8 cellular contexts compared by ENCODE assay signal in genomic region chr20:62387993-62388635, GRCh38. TPM values are rescaled to one million over a fixed set of nuclear protein-coding genes. Genes with fewer than 3 reads are reported as not detected.
DNase-seq lines count a peak whose midpoint lies in the region; ATAC-seq, FAIRE-seq and TF ChIP-seq lines count a peak whose summit lies in the region.

No MANE protein-coding gene starts in this region.

- TF ChIP-seq EP300 in H1 (IDR thresholded peaks at IDR 0.05; ENCODE audit: borderline replicate concordance in 1 of 2, low read depth in 2 of 2, low read length in 2 of 2) = no peak

- peaks cover 10% of the 10 kb centered on the region for H3K79me1 ChIP-seq in H1 (ENCODE audit: low read depth, low read length)

- TF ChIP-seq CTCF in DND-41 (IDR thresholded peaks at IDR 0.05; ENCODE audit: borderline replicate concordance, extremely low read depth, low read length, poor library complexity, severe bottlenecking) (no peak), Panc1 (IDR thresholded peaks at IDR 0.05) (no peak), H1 (IDR thresholded peaks at IDR 0.05; ENCODE audit: control extremely low read depth in 1 of 3, insufficient read depth in 1 of 3, low read depth in 1 of 3, low read length in 3 of 3) (no peak), osteoblast (IDR thresholded peaks at IDR 0.05; ENCODE audit: extremely low read depth, low read depth, low read length) (no peak), lower leg skin (IDR thresholded peaks at IDR 0.05) (no peak)

- H3K27ac ChIP-seq in DND-41 (ENCODE audit: low read length) (peak overlapping the region; percentile 87), Panc1 (ENCODE audit: low read length) (peak overlapping the region; percentile 94), H1 (ENCODE audit: low read depth, low read length) (peak overlapping the region; percentile 88; the same call in 1 of the 2 replicates), osteoblast (ENCODE audit: low read depth, low read length) (peak overlapping the region; percentile 67)

- H3K4me1 ChIP-seq in DND-41 (ENCODE audit: insufficient read depth, low read length) (peaks cover 36% of the 10 kb centered on the region), Panc1 (ENCODE audit: control insufficient read depth, insufficient read depth, low read length) (peaks cover 30% of the 10 kb centered on the region), H1 (replicated peaks in 1 of 4; ENCODE audit: control insufficient read depth in 3 of 4, insufficient read depth in 4 of 4, low read length in 3 of 4) (peaks cover 0 to 8% (median 2%) of the 10 kb centered on the region in 4 experiments; a peak in 5 of 7 replicates), osteoblast (ENCODE audit: insufficient read depth, low read length) (peaks cover 19% of the 10 kb centered on the region)

- peaks cover 11% of the 10 kb centered on the region; the same call in 1 of the 2 replicates for H3K23me2 ChIP-seq in H1 (ENCODE audit: low read depth, low read length)

- TF ChIP-seq POLR2A in H1 (IDR thresholded peaks at IDR 0.05; ENCODE audit: control extremely low read depth in 1 of 2, low read depth in 2 of 2, low read length in 2 of 2) (no peak), lower leg skin (IDR thresholded peaks at IDR 0.05) (no peak)

- H2BK120ac ChIP-seq in H1 (replicated peaks; ENCODE audit: low read depth, low read length) = no peak overlapping the region

- FAIRE-seq in H1 (lab: Jason Lieb, UNC) = no peak

- H3K4ac ChIP-seq in H1 (replicated peaks; ENCODE audit: insufficient read length, low read depth, low read length) = no peak overlapping the region

- H4K5ac ChIP-seq in H1 (ENCODE audit: insufficient read length, low read depth, low read length) = no peak overlapping the region

- no peak overlapping the region for H2BK5ac ChIP-seq in H1 (ENCODE audit: low read depth, low read length)

- no peak overlapping the region for H2AK5ac ChIP-seq in H1 (ENCODE audit: low read depth, low read length)

- H3K36me3 ChIP-seq in DND-41 (ENCODE audit: insufficient read depth, low read length) = peaks cover 60% of the 10 kb centered on the region
- H3K36me3 ChIP-seq in Panc1 (ENCODE audit: control insufficient read depth, insufficient read depth, low read length) = peaks cover 14% of the 10 kb centered on the region
- H3K36me3 ChIP-seq in H1 (ENCODE audit: control insufficient read depth in 2 of 4, insufficient read depth in 4 of 4, low read length in 3 of 4) = peaks cover 18 to 24% (median 21%) of the 10 kb centered on the region in 4 experiments
- H3K36me3 ChIP-seq in osteoblast (ENCODE audit: insufficient read depth, low read length) = peaks cover 28% of the 10 kb centered on the region

- WGBS in H1 (ENCODE audit: extremely low coverage in 1 of 2, insufficient coverage in 1 of 2, insufficient read length in 1 of 2, insufficient replicate concordance in 2 of 2, low coverage in 1 of 2, low lambda C conversion rate in 2 of 2, missing lambda C conversion rate in 1 of 2), 2 experiments = 88% methylated on average over 15 of the region's 16 CpGs; no CpG with 5 or more reads in 1 of the 2 experiments
- WGBS in lower leg skin, 2 donors = 63 to 74% methylated on average over 16 of the region's 16 CpGs

- H4K91ac ChIP-seq in H1 (replicated peaks; ENCODE audit: insufficient read length, low read length) = no peak overlapping the region

- H4K8ac ChIP-seq in H1 (ENCODE audit: extremely low read depth, insufficient read depth, low read length) = no peak overlapping the region

- no peak overlapping the region for H2BK12ac ChIP-seq in H1 (ENCODE audit: low read depth, low read length)

- peak overlapping the region; percentile 79 for H3K4me2 ChIP-seq in DND-41 (ENCODE audit: insufficient read depth, low read length)
- peak overlapping the region; percentile 86 to 99 for H3K4me2 ChIP-seq in H1 (ENCODE audit: insufficient read depth in 1 of 2, low read depth in 2 of 2, low read length in 2 of 2)
- H3K4me2 ChIP-seq in osteoblast (ENCODE audit: insufficient read depth, low read length) = peak overlapping the region; percentile 94

- H3K14ac ChIP-seq in H1 (ENCODE audit: insufficient read length) = no peak overlapping the region

- H4K20me1 ChIP-seq in DND-41 (ENCODE audit: insufficient read depth, low read length) (peaks cover 49% of the 10 kb centered on the region), H1 (replicated peaks in 1 of 2; ENCODE audit: control insufficient read depth in 1 of 2, insufficient read depth in 2 of 2, low read length in 2 of 2) (peaks cover 8 to 19% of the 10 kb centered on the region in 2 experiments), osteoblast (ENCODE audit: insufficient read depth, low read length) (peaks cover 33% of the 10 kb centered on the region)

- no peaks in the 10 kb centered on the region for H3K9me3 ChIP-seq in DND-41 (ENCODE audit: insufficient read depth, low read length, severe bottlenecking)
- no peaks in the 10 kb centered on the region for H3K9me3 ChIP-seq in Panc1 (ENCODE audit: control insufficient read depth, insufficient read depth, low read depth, low read length)
- no peaks in the 10 kb centered on the region for H3K9me3 ChIP-seq in H1 (ENCODE audit: insufficient read depth in 2 of 2, low read depth in 1 of 2, low read length in 1 of 2)
- no peaks in the 10 kb centered on the region for H3K9me3 ChIP-seq in osteoblast (ENCODE audit: low read depth, low read length)

- no peak overlapping the region for H2BK20ac ChIP-seq in H1 (ENCODE audit: low read length)

- TF ChIP-seq RAD21 in H1 (IDR thresholded peaks at IDR 0.05 in 1 of 2, conservative IDR thresholded peaks at IDR 0.05 in 1 of 2; ENCODE audit: low read depth in 2 of 2, low read length in 2 of 2) = no peak

- BruUV-seq in Panc1 (replicated peaks; lab: Mats Ljungman, UMichigan) = no TSS peak

- ATAC-seq in DND-41 (ENCODE audit: insufficient read depth, low read depth) (no peak), Panc1 (no peak)

- H2BK15ac ChIP-seq in H1 (ENCODE audit: low read length) = no peak overlapping the region

- CTCF ChIA-PET in Panc1 (lab: Charles Lee) = interaction anchor here (0.6 kb wide), 1 partner anchor 112 kb away, joined by 6 read pairs; no protein-coding TSS in a partner anchor
- CTCF ChIA-PET in H1 (lab: Charles Lee; ENCODE audit: partially characterized antibody) = interaction anchor here (0.8 to 14.1 kb wide), 4 partner anchors 14 to 1037 kb away, joined by 3 to 212 read pairs (median 53); partner anchors contain the start of gene LAMA5

- DNase-seq in DND-41 (no peak), Panc1 (ENCODE audit: low read depth, low spot score) (no peak), H1 (ENCODE audit: low read depth in 1 of 2, low spot score in 2 of 2) (no peak), osteoblast (ENCODE audit: insufficient read length, low spot score, missing footprints) (no peak), lower leg skin (ENCODE audit: low spot score in 2 of 2) (no peak), retina (no peak), NCI-H2171 (lab: John Stamatoyannopoulos, UW) (no peak), epidermal melanocyte (ENCODE audit: insufficient read length, low spot score) (no peak)

- H3K23ac ChIP-seq in H1 (ENCODE audit: insufficient read length) = no peak overlapping the region

- H3K27me3 ChIP-seq in DND-41 (ENCODE audit: insufficient read depth, low read length, poor library complexity) (no peaks in the 10 kb centered on the region), Panc1 (ENCODE audit: control insufficient read depth, insufficient read depth, low read length) (no peaks in the 10 kb centered on the region), H1 (replicated peaks in 1 of 4; ENCODE audit: control insufficient read depth in 3 of 4, extremely low read depth in 1 of 4, insufficient read depth in 3 of 4, low read length in 3 of 4) (no peaks in the 10 kb centered on the region), osteoblast (ENCODE audit: insufficient read depth, low read length) (no peaks in the 10 kb centered on the region)

- no peak overlapping the region for H3K18ac ChIP-seq in H1 (ENCODE audit: extremely low read depth, low read length)

- peak overlapping the region; percentile 98 to 99; a peak in 3 of 4 replicates for H3K4me3 ChIP-seq in DND-41 (ENCODE audit: low read depth in 1 of 2, low read length in 2 of 2)
- H3K4me3 ChIP-seq in Panc1 (ENCODE audit: low read depth in 2 of 2, low read length in 2 of 2) = peak overlapping the region; percentile 90 to 97
- H3K4me3 ChIP-seq in H1 (ENCODE audit: extremely low read depth in 1 of 4, insufficient read depth in 2 of 4, low read depth in 3 of 4, low read length in 4 of 4) = peak overlapping the region; percentile 93 to 100 (median 99); a peak in 7 of 8 replicates
- H3K4me3 ChIP-seq in osteoblast (ENCODE audit: insufficient read depth, low read length) = peak overlapping the region; percentile 96
- no peak overlapping the region for H3K4me3 ChIP-seq in lower leg skin (ENCODE audit: low read depth, poor library complexity, severe bottlenecking)

- H3K79me2 ChIP-seq in DND-41 (ENCODE audit: insufficient read depth, low read length) = peaks cover 60% of the 10 kb centered on the region
- H3K79me2 ChIP-seq in H1 (ENCODE audit: control insufficient read depth in 1 of 2, insufficient read depth in 2 of 2, low read length in 2 of 2) = peaks cover 4 to 39% of the 10 kb centered on the region in 2 experiments; a peak in 3 of 4 replicates
- H3K79me2 ChIP-seq in osteoblast (ENCODE audit: insufficient read depth, low read length) = peaks cover 52% of the 10 kb centered on the region

- in situ Hi-C loops in Panc1 (cut with HindIII; ENCODE audit: low pct_unique_long_range_greater_than_20kb, low sequenced_read_pairs) = no loop called here

- no peak overlapping the region for H3K56ac ChIP-seq in H1 (replicated peaks; ENCODE audit: insufficient read length, low read depth, low read length)

- H2AFZ ChIP-seq in DND-41 (ENCODE audit: low read depth, low read length) = no peak overlapping the region
- H2AFZ ChIP-seq in H1 (ENCODE audit: low read length) = no peak overlapping the region
- no peak overlapping the region for H2AFZ ChIP-seq in osteoblast (ENCODE audit: low read length)

- H3K9ac ChIP-seq in DND-41 (ENCODE audit: low read depth, low read length) = peak overlapping the region; percentile 89
- peak overlapping the region in 3 of 4 experiments; percentile 56 to 91 (median 91); a peak in 6 of 7 replicates for H3K9ac ChIP-seq in H1 (replicated peaks in 1 of 4; ENCODE audit: extremely low read depth in 1 of 4, low read depth in 3 of 4, low read length in 3 of 4)

- POLR2A ChIA-PET in Panc1 (lab: Charles Lee) (no interaction called here), H1 (lab: Charles Lee; ENCODE audit: partially characterized antibody) (interaction anchor here (0.6 to 9.0 kb wide), 19 partner anchors 8 to 120 kb away, joined by 3 to 176 read pairs (median 7); partner anchors contain the start of genes ADRM1 and LAMA5)

- intact Hi-C loops in Panc1 (cut with micrococcal nuclease; ENCODE audit: unreplicated experiment) = no loop called here
- intact Hi-C loops in lower leg skin (cut with DNase I; ENCODE audit: low total_unique reads) = no loop called here

RNA-seq across cellular contexts. Expression of gene RPS21, which starts 1.2 kb away (rescaled TPM):
- total RNA-seq in Panc1 (2021; ENCODE audit: unreplicated experiment) (1,761 TPM), osteoblast (460 and 508 TPM in 2 replicates), lower leg skin (1,000 to 10,000 TPM; 1,664 to 5,734 (median 2,155) TPM)
- 4,052 TPM for polyA plus RNA-seq in Panc1 (2012; ENCODE audit: insufficient read length)
- 1,787 and 1,829 TPM in 2 replicates for total RNA-seq in H1 (2021; fragmentation: NEBNext Ultra II Directional; extraction: Animal tissue kit (Norgen Biotek cat#: 25700))
- polyA plus RNA-seq in H1 (2011; rRNA removed) = 7,219 and 8,331 TPM in 2 replicates
- polyA plus RNA-seq in H1 (2011; cell fraction: cytosol; rRNA removed) = 7,720 TPM
- polyA plus RNA-seq in H1 (2011; cell fraction: nucleus; rRNA removed) = 4,705 TPM
- polyA plus RNA-seq in H1 (2012, experiment 1 of 2) = 4,429 to 5,604 TPM (median 4,871 TPM) in 4 replicates
- 4,124 TPM for polyA plus RNA-seq in H1 (2012, experiment 2 of 2)
- polyA plus RNA-seq in H1 (2013, experiment 1 of 2) = 4,907 TPM
- polyA plus RNA-seq in H1 (2013, experiment 2 of 2) = 4,204 TPM
- polyA minus RNA-seq in H1 (2011; rRNA and poly(A)+ RNA removed) = 654 and 663 TPM in 2 replicates
- polyA minus RNA-seq in H1 (2011; cell fraction: cytosol; rRNA and poly(A)+ RNA removed) = 718 TPM
- polyA minus RNA-seq in H1 (2011; cell fraction: nucleus; rRNA and poly(A)+ RNA removed) = 1,108 TPM

RNA-seq across cellular contexts. Expression of gene CABLES2, which starts 19.0 kb away (rescaled TPM):
- 9.8 TPM for total RNA-seq in Panc1 (2021; ENCODE audit: unreplicated experiment)
- 12.0 TPM for polyA plus RNA-seq in Panc1 (2012; ENCODE audit: insufficient read length)
- 8.0 TPM in 2 replicates for total RNA-seq in H1 (2021; fragmentation: NEBNext Ultra II Directional; extraction: Animal tissue kit (Norgen Biotek cat#: 25700))
- 8.8 and 10.5 TPM in 2 replicates for polyA plus RNA-seq in H1 (2011; rRNA removed)
- polyA plus RNA-seq in H1 (2011; cell fraction: cytosol; rRNA removed) = 6.5 TPM
- 9.7 TPM for polyA plus RNA-seq in H1 (2011; cell fraction: nucleus; rRNA removed)
- polyA plus RNA-seq in H1 (2012, experiment 1 of 2) = 8.2 to 10.9 TPM (median 9.6 TPM) in 4 replicates
- polyA plus RNA-seq in H1 (2012, experiment 2 of 2) = 7.4 TPM
- polyA plus RNA-seq in H1 (2013, experiment 1 of 2) = 5.3 TPM
- polyA plus RNA-seq in H1 (2013, experiment 2 of 2) = 5.6 TPM
- 5.2 and 5.7 TPM in 2 replicates for polyA minus RNA-seq in H1 (2011; rRNA and poly(A)+ RNA removed)
- polyA minus RNA-seq in H1 (2011; cell fraction: cytosol; rRNA and poly(A)+ RNA removed) = 7.8 TPM
- polyA minus RNA-seq in H1 (2011; cell fraction: nucleus; rRNA and poly(A)+ RNA removed) = 4.3 TPM
- total RNA-seq in osteoblast = 1.8 TPM in 2 replicates
- 1 to 10 TPM; 2.8 to 5.3 (median 3.7) TPM for total RNA-seq in lower leg skin

RNA-seq across cellular contexts. Expression of gene LAMA5, which starts 21.0 kb away (rescaled TPM):
- total RNA-seq in Panc1 (2021; ENCODE audit: unreplicated experiment) (497 TPM), osteoblast (0.88 and 2.2 TPM in 2 replicates), lower leg skin (100 to 1,000 TPM; 164 to 427 (median 196) TPM)
- polyA plus RNA-seq in Panc1 (2012; ENCODE audit: insufficient read length) = 508 TPM
- 210 and 225 TPM in 2 replicates for total RNA-seq in H1 (2021; fragmentation: NEBNext Ultra II Directional; extraction: Animal tissue kit (Norgen Biotek cat#: 25700))
- 34.4 and 90.7 TPM in 2 replicates for polyA plus RNA-seq in H1 (2011; rRNA removed)
- polyA plus RNA-seq in H1 (2011; cell fraction: cytosol; rRNA removed) = 57.6 TPM
- polyA plus RNA-seq in H1 (2011; cell fraction: nucleus; rRNA removed) = 648 TPM
- polyA plus RNA-seq in H1 (2012, experiment 1 of 2) = 136 to 235 TPM (median 223 TPM) in 4 replicates
- polyA plus RNA-seq in H1 (2012, experiment 2 of 2) = 130 TPM
- polyA plus RNA-seq in H1 (2013, experiment 1 of 2) = 107 TPM
- 82.4 TPM for polyA plus RNA-seq in H1 (2013, experiment 2 of 2)
- polyA minus RNA-seq in H1 (2011; rRNA and poly(A)+ RNA removed) = 24.2 and 31.4 TPM in 2 replicates
- 70.1 TPM for polyA minus RNA-seq in H1 (2011; cell fraction: cytosol; rRNA and poly(A)+ RNA removed)
- polyA minus RNA-seq in H1 (2011; cell fraction: nucleus; rRNA and poly(A)+ RNA removed) = 212 TPM

RNA-seq across cellular contexts. Expression of gene RBBP8NL, which starts 39.2 kb away (rescaled TPM):
- total RNA-seq in Panc1 (2021; ENCODE audit: unreplicated experiment) (not detected), osteoblast (not detected in 2 replicates), lower leg skin (1 to 10 TPM; 4.3 to 8.5 (median 6.3) TPM)
- not detected for polyA plus RNA-seq in Panc1 (2012; ENCODE audit: insufficient read length)
- total RNA-seq in H1 (2021; fragmentation: NEBNext Ultra II Directional; extraction: Animal tissue kit (Norgen Biotek cat#: 25700)) = 0.43 and 0.59 TPM in 2 replicates
- polyA plus RNA-seq in H1 (2011; rRNA removed) = 0.48 and 0.88 TPM in 2 replicates
- 0.75 TPM for polyA plus RNA-seq in H1 (2011; cell fraction: cytosol; rRNA removed)
- polyA plus RNA-seq in H1 (2011; cell fraction: nucleus; rRNA removed) = 1.4 TPM
- 0.55 to 1.1 TPM (median 0.65 TPM) in 4 replicates for polyA plus RNA-seq in H1 (2012, experiment 1 of 2)
- 0.46 TPM for polyA plus RNA-seq in H1 (2012, experiment 2 of 2)
- polyA plus RNA-seq in H1 (2013, experiment 1 of 2) = 0.71 TPM
- 0.63 TPM for polyA plus RNA-seq in H1 (2013, experiment 2 of 2)
- polyA minus RNA-seq in H1 (2011; rRNA and poly(A)+ RNA removed) = 0.09 and 0.20 TPM in 2 replicates
- polyA minus RNA-seq in H1 (2011; cell fraction: cytosol; rRNA and poly(A)+ RNA removed) = 1.4 TPM
- 1.9 TPM for polyA minus RNA-seq in H1 (2011; cell fraction: nucleus; rRNA and poly(A)+ RNA removed)

Comparison
In these comparisons a context has a peak if more than half of its experiments do, and no peak if none do; other contexts are left out.
1. RNA of gene LAMA5, which starts 21.0 kb away (total RNA-seq): 497 TPM in Panc1 (single experiment), 210 to 225 TPM in H1 and 164 to 427 TPM in lower leg skin; 0.88 to 2.2 TPM in osteoblast; every median in the first group is over 10 times any median in the second.
2. Peak in every context shown above with its lines, with median percentiles within 50 percentile points of each other: H3K27ac ChIP-seq and H3K4me2 ChIP-seq.